ENCODE assay signal across 8 cellular contexts in the genomic region with DNA sequence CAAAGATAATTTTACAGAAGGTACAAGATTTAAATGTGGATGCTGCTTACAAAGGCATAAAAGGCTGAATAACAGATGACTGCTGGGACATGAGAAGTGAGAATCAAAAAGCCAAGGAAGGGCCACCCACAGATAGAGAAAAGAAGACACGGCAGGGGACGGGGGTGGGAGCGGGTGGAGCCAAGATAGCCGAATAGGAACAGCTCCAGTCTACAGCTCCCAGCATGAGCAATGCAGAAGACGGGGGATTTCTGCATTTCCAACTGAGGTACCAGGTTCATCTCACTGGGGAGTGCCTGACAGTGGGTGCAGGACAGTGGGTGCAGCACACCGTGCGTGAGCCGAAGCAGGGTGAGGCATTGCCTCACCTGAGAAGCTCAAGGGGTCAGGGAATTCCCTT.
DNase-seq lines count a peak whose midpoint lies in the region; ATAC-seq, FAIRE-seq and TF ChIP-seq lines count a peak whose summit lies in the region.
"Not testable (repeated sequence)": the region's sequence is repeated elsewhere in the genome, so short reads cannot be mapped to it uniquely, and the experiment has no call there.

No MANE protein-coding gene starts in this region.

- DNase-seq in A549 (ENCODE audit: low read depth in 1 of 2, low spot score in 1 of 2); CD14-positive monocyte (ENCODE audit: low spot score); H7; SK-N-MC (ENCODE audit: low read depth, low spot score); smooth muscle cell (lab: John Stamatoyannopoulos, UW; ENCODE audit: unreplicated experiment): not testable (repeated sequence)
- DNase-seq in KBM-7 (peak; percentile 38), K562 (ENCODE audit: extremely low read depth in 1 of 4, low spot score in 3 of 4) (peak in 1 of 4 experiments; percentile 42)

- not testable (repeated sequence) for H3K36me3 Mint-ChIP-seq in CD14-positive monocyte

- WGBS in A549 (ENCODE audit: missing lambda C conversion rate) = 48% methylated on average over 8 of the region's 8 CpGs
- 12% methylated on average over 7 of the region's 8 CpGs for WGBS in K562 (ENCODE audit: insufficient coverage, low coverage, missing lambda C conversion rate)
- WGBS in smooth muscle cell (ENCODE audit: low lambda C conversion rate) = 98% methylated on average over 8 of the region's 8 CpGs

- H3F3A ChIP-seq in smooth muscle cell (ENCODE audit: low read depth) = not testable (repeated sequence)

- not testable (repeated sequence) for H3K9me3 Mint-ChIP-seq in CD14-positive monocyte

- POLR2A ChIA-PET in A549 (lab: Yijun Ruan, JAX) = not testable (repeated sequence)
- POLR2A ChIA-PET in K562 (lab: Yijun Ruan, JAX) = interaction anchor here (1.2 kb wide), 1 partner anchor 9 kb away, joined by 3 read pairs; no protein-coding TSS in a partner anchor

- in situ Hi-C loops in KBM-7 (cut with MboI; ENCODE audit: low pct_unique_long_range_greater_than_20kb, low sequenced_read_pairs); K562 (cut with MboI): not testable (repeated sequence)

- H3K4me1 Mint-ChIP-seq in CD14-positive monocyte = peaks cover 41% of the 10 kb centered on the region

- not testable (repeated sequence) for FAIRE-seq in A549 (lab: Jason Lieb, UNC); K562 (lab: Jason Lieb, UNC)

- H3K36me3 ChIP-seq in H7 (replicated peaks; ENCODE audit: control insufficient read depth, insufficient read depth, low read length); SK-N-MC (ENCODE audit: insufficient read depth, low read length); K562 (ENCODE audit: control insufficient read depth, insufficient read depth, low read length); neutrophil; smooth muscle cell (ENCODE audit: low read depth): not testable (repeated sequence)

- TF ChIP-seq EP300 in A549 (IDR thresholded peaks at IDR 0.05); K562 (IDR thresholded peaks at IDR 0.05; ENCODE audit: low read length): not testable (repeated sequence)

- H3K9me3 ChIP-seq in A549; SK-N-MC (ENCODE audit: low read depth, low read length); K562 (replicated peaks; ENCODE audit: control insufficient read depth, insufficient read depth, low read depth, low read length); neutrophil; smooth muscle cell (replicated peaks; ENCODE audit: low read depth): not testable (repeated sequence)

- H3K27me3 ChIP-seq in H7 (ENCODE audit: control insufficient read depth, insufficient read depth, low read length); K562 (ENCODE audit: control insufficient read depth in 2 of 2, insufficient read depth in 2 of 2, low read length in 2 of 2); neutrophil; smooth muscle cell (ENCODE audit: low read depth): not testable (repeated sequence)

- H3K4me1 ChIP-seq in A549 = peaks cover 53% of the 10 kb centered on the region
- H3K4me1 ChIP-seq in K562 (replicated peaks in 1 of 2; ENCODE audit: control insufficient read depth in 2 of 2, insufficient read depth in 2 of 2, low read length in 2 of 2); smooth muscle cell (ENCODE audit: low read depth): not testable (repeated sequence)
- H3K4me1 ChIP-seq in neutrophil (ENCODE audit: control insufficient read depth in 1 of 2, insufficient read depth in 1 of 2, low read depth in 1 of 2, low read length in 1 of 2) = peaks cover 32 to 36% of the 10 kb centered on the region in 2 experiments

- H3K27ac ChIP-seq in A549 (peak overlapping the region; percentile 56 to 67; a peak in 5 of 6 replicates), SK-N-MC (peak overlapping the region; percentile 70; the same call in 1 of the 2 replicates), neutrophil (peak overlapping the region; percentile 90)
- not testable (repeated sequence) for H3K27ac ChIP-seq in K562 (ENCODE audit: extremely low read depth, low read depth, low read length); smooth muscle cell (ENCODE audit: low read depth)

- not testable (repeated sequence) for H3K9me1 ChIP-seq in K562 (ENCODE audit: control insufficient read depth, insufficient read depth, low read length)

- H3K4me2 ChIP-seq in A549 = peak overlapping the region; percentile 58
- not testable (repeated sequence) for H3K4me2 ChIP-seq in K562 (ENCODE audit: insufficient read depth, low read length); smooth muscle cell

- H3K27ac Mint-ChIP-seq in CD14-positive monocyte = peak overlapping the region; percentile 31 to 93 (median 75)

- not testable (repeated sequence) for H3K4me3 Mint-ChIP-seq in CD14-positive monocyte

- H3K4me3 ChIP-seq in A549, K562, smooth muscle cell: not testable (repeated sequence)
- H3K4me3 ChIP-seq in H7 (ENCODE audit: insufficient read depth, low read depth, low read length) (peak overlapping the region; percentile 5; the same call in 1 of the 2 replicates), SK-N-MC (peak overlapping the region; percentile 37), neutrophil (ENCODE audit: low read depth in 1 of 2, low read length in 1 of 2) (peak overlapping the region; percentile 18 to 34)

- not testable (repeated sequence) for ATAC-seq in A549
- ATAC-seq in K562 = peak; percentile 53; the same call in 2 of the 3 replicates

- H3K79me2 ChIP-seq in K562 (ENCODE audit: control insufficient read depth, insufficient read depth, low read length); smooth muscle cell (ENCODE audit: low read depth): not testable (repeated sequence)

- H4K20me1 ChIP-seq in K562 (replicated peaks; ENCODE audit: control insufficient read depth, insufficient read depth, low read length); smooth muscle cell (ENCODE audit: low read depth): not testable (repeated sequence)

- not testable (repeated sequence) for H3K27me3 Mint-ChIP-seq in CD14-positive monocyte (ENCODE audit: low read depth in 3 of 3)

- intact Hi-C loops in CD14-positive monocyte (cut with micrococcal nuclease); K562 (cut with micrococcal nuclease): not testable (repeated sequence)

- TF ChIP-seq POLR2A in A549 (IDR thresholded peaks at IDR 0.05; ENCODE audit: low read length); K562 (conservative IDR thresholded peaks at IDR 0.05): not testable (repeated sequence)

- not testable (repeated sequence) for TF ChIP-seq RAD21 in A549 (conservative IDR thresholded peaks at IDR 0.05 in 1 of 2, IDR thresholded peaks at IDR 0.05 in 1 of 2); K562 (CRISPR knock-in tag; conservative IDR thresholded peaks at IDR 0.05 in 1 of 2, IDR thresholded peaks at IDR 0.05 in 1 of 2)

- not testable (repeated sequence) for H3K9ac ChIP-seq in SK-N-MC (ENCODE audit: insufficient read length); K562 (ENCODE audit: insufficient read depth in 1 of 2, low read depth in 2 of 2, low read length in 2 of 2); smooth muscle cell (ENCODE audit: low read depth)

- not testable (repeated sequence) for TF ChIP-seq CTCF in A549 (IDR thresholded peaks at IDR 0.05); CD14-positive monocyte (IDR thresholded peaks at IDR 0.05); K562 (IDR thresholded peaks at IDR 0.05 in 2 of 3, conservative IDR thresholded peaks at IDR 0.05 in 1 of 3; ENCODE audit: insufficient read depth in 2 of 3, low read depth in 1 of 3, low read length in 3 of 3); neutrophil (IDR thresholded peaks at IDR 0.05); smooth muscle cell (IDR thresholded peaks at IDR 0.05; ENCODE audit: borderline replicate concordance, insufficient read depth, poor library complexity, severe bottlenecking)

- H2AFZ ChIP-seq in K562 (ENCODE audit: low read depth, low read length) (peak overlapping the region; percentile 47), smooth muscle cell (ENCODE audit: low read depth) (peak overlapping the region; percentile 43)

- not testable (repeated sequence) for BruUV-seq in K562 (replicated peaks; lab: Mats Ljungman, UMichigan)

- CTCF ChIA-PET in A549 (lab: Yijun Ruan, JAX) = interaction anchor here (1.6 kb wide), 1 partner anchor 9 kb away, joined by 3 read pairs; no protein-coding TSS in a partner anchor
- CTCF ChIA-PET in K562 (lab: Yijun Ruan, JAX; ENCODE audit: low intra/inter-chr PET ratio) = not testable (repeated sequence)

TF ChIP-seq in K562, 482 proteins besides CTCF, POLR2A, EP300 and RAD21:
- peak; percentile 34; the same call in 1 of the 2 replicates for TF ChIP-seq EGR1 (conservative IDR thresholded peaks at IDR 0.05)
TF ChIP-seq in K562: peak in this region for 1; not testable (repeated sequence) for 481.
